Comparison of ENCODE assay signal across 26 cellular contexts in the genomic region with DNA sequence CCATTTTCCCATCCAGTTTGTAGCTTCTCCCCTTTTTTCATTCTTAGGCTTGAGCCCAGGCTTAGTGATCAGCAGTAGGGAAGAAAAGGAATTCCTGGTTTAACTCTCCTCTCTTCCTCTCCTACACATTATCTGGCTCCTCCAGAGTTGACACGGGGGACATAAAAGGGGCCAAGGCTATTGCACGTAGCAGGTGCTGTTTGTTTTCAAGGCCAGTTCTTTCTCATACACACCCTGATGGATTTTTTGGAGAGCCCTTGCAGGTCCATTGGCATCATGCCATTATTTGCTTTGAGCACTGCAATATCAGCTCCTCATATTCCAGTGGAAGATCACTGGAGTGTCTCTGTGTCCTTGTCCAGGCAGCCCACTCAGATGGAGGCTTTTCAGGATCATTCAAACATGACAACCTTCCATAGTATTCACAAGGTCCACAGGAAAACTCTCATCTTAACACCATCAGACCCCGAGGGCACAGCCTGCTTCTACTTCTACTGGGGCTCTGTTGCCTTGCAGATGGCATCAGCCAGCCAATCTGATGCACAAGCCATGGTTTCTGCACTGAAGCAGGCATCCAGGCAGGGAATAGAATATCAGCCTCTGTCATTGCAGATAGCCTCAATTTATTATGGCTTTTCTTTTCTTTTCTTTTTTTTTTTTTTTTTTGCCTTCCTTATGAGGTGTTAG. TPM values are rescaled to one million over a fixed set of nuclear protein-coding genes. Genes with fewer than 3 reads are reported as not detected.
A peak's percentile ranks its signal among the peaks of the same experiment; 100 is the strongest.
DNase-seq lines count a peak whose midpoint lies in the region; TF ChIP-seq lines count a peak whose summit lies in the region.
"Had no signal": no experiment of that assay in that cellular context is flagged by ENCODE, and none has a peak within 500 bp of the region (broad histone marks: within the 10 kb centered on the region; RNA-seq: fewer than 3 reads in every experiment).

No MANE protein-coding gene starts in this region.

- H3K4me1 ChIP-seq in BE2C (peaks cover 15% of the 10 kb centered on the region), Loucy (ENCODE audit: insufficient read depth, low read length, poor library complexity, severe bottlenecking) (peaks cover 67% of the 10 kb centered on the region)
- H3K4me1 ChIP-seq: adrenal gland had no signal

- DNase-seq in BE2C (peak; percentile 86), NCI-H2171 treated with DMSO at 0.1 percent for 48 hours (lab: John Stamatoyannopoulos, UW) (peak; percentile 71), RPMI7951 (ENCODE audit: low read depth) (peak; percentile 26), posterior cingulate gyrus (no peak), HPDE6-E6E7 (ENCODE audit: extremely low spot score) (no peak), OCI-M2 (lab: John Stamatoyannopoulos, UW; ENCODE audit: unreplicated experiment) (no peak), RKO (ENCODE audit: low spot score) (no peak)
- DNase-seq: activated CD4-positive, CD25-positive, alpha-beta regulatory T cell; activated naive CD4-positive, alpha-beta T cell treated with anti-CD3 and anti-CD28 coated beads for 36 hours; adrenal gland; brain microvascular endothelial cell; C1 segment of cervical spinal cord; EL; Karpas-422; mesenchymal stem cell; NCI-H1048; NCI-H2081 treated with DMSO at 0.1 percent for 48 hours; NCI-H774; SIG-M5; stimulated activated naive B cell treated with anti-CD40 and anti-IgM and Interleukin-4, amounts not matched to agents 10 μg/mL and 1 μg/mL and 100 μg/mL, for 72 hours; upper lobe of right lung had no signal

- no peaks in the 10 kb centered on the region for H3K27me3 ChIP-seq in BE2C
- H3K27me3 ChIP-seq in Loucy (ENCODE audit: insufficient read depth, low read length, poor library complexity, severe bottlenecking), result no peaks in the 10 kb centered on the region
- H3K27me3 ChIP-seq: adrenal gland, brain microvascular endothelial cell, suprapubic skin, upper lobe of right lung had no signal

- H3K36me3 ChIP-seq in BE2C (no peaks in the 10 kb centered on the region), Loucy (ENCODE audit: insufficient read depth, low read length) (no peaks in the 10 kb centered on the region)
- H3K36me3 ChIP-seq: adrenal gland, brain microvascular endothelial cell, prostate gland, suprapubic skin, upper lobe of right lung had no signal

- intact Hi-C loops in posterior cingulate gyrus (cut with DNase I), result no loop called here

- H3K9me2 ChIP-seq in Loucy (replicated peaks; ENCODE audit: low read depth, low read length), result no peaks in the 10 kb centered on the region

- no peaks in the 10 kb centered on the region; the same call in 1 of the 2 replicates for H3F3A ChIP-seq in Loucy (ENCODE audit: low read depth)

- H3K9me3 ChIP-seq in BE2C, result no peaks in the 10 kb centered on the region
- no peaks in the 10 kb centered on the region for H3K9me3 ChIP-seq in Loucy (ENCODE audit: insufficient read depth, low read depth, low read length)
- H3K9me3 ChIP-seq: adrenal gland, prostate gland, suprapubic skin, upper lobe of right lung had no signal

- peak overlapping the region; percentile 3 for H3K4me2 ChIP-seq in Loucy (ENCODE audit: low read depth, low read length, poor library complexity, severe bottlenecking)

- no peak overlapping the region for H3K9ac ChIP-seq in Loucy (ENCODE audit: low read depth, low read length, poor library complexity, severe bottlenecking)

- no peak overlapping the region for H2AFZ ChIP-seq in Loucy (ENCODE audit: low read length)

- H4K20me1 ChIP-seq in Loucy (ENCODE audit: insufficient read depth, low read length, poor library complexity, severe bottlenecking), result no peaks in the 10 kb centered on the region

- peaks cover 49% of the 10 kb centered on the region for H3K79me2 ChIP-seq in Loucy (ENCODE audit: insufficient read depth, low read length)

- H3K4me3 ChIP-seq in BE2C (ENCODE audit: low read depth, low read length) (no peak overlapping the region), Loucy (ENCODE audit: low read length, poor library complexity, severe bottlenecking) (no peak overlapping the region)
- H3K4me3 ChIP-seq: adrenal gland, prostate gland, suprapubic skin, upper lobe of right lung had no signal

- TF ChIP-seq CTCF in BE2C (IDR thresholded peaks at IDR 0.05; ENCODE audit: low read depth, low read length) (no peak), Loucy (conservative IDR thresholded peaks at IDR 0.05; ENCODE audit: low read length) (no peak)

RNA-seq across cellular contexts. Expression of gene PLCB4, which starts 18.8 kb away (rescaled TPM):
- 14.4 TPM for polyA plus RNA-seq in BE2C (2012; ENCODE audit: insufficient read depth, insufficient read length, low read depth)
- total RNA-seq in RPMI7951 (2014; rRNA removed; shearing (Covaris generic)), result 5.3 and 5.4 TPM in 2 replicates
- total RNA-seq: activated naive CD4-positive, alpha-beta T cell treated with anti-CD3 and anti-CD28 coated beads for 36 hours; activated T-helper 1 cell treated with anti-CD3 and anti-CD28 coated beads, Interleukin-12 subunit alpha, Interleukin-12 subunit beta, Interleukin-2, Interleukin-4 antibody, amounts not matched to agents 30 ng/mL and 10 ng/mL and 1 ng/mL, durations not matched to agents 14 hours and 24 hours and 36 hours; OCI-LY7 had no signal

Comparison
In these comparisons a context has a peak if more than half of its experiments do, and no peak if none do; other contexts are left out.
1. DNase-seq: peak in BE2C (single experiment), NCI-H2171 treated with DMSO at 0.1 percent for 48 hours (single experiment) and RPMI7951 (single experiment); none in posterior cingulate gyrus (0 of 10), HPDE6-E6E7 (single experiment), OCI-M2 (single experiment) and RKO (single experiment).